ENCODE assay signal across 14 cellular contexts in genomic region chr7:107949443-107949935, GRCh38. TPM values are rescaled to one million over a fixed set of nuclear protein-coding genes. Genes with fewer than 3 reads are reported as not detected.
DNase-seq lines count a peak whose midpoint lies in the region; ATAC-seq and TF ChIP-seq lines count a peak whose summit lies in the region.
"Had no signal": no experiment of that assay in that cellular context is flagged by ENCODE, and none has a peak within 500 bp of the region (broad histone marks: within the 10 kb centered on the region; RNA-seq: fewer than 3 reads in every experiment).

No MANE protein-coding gene starts in this region.

- H3K36me3 ChIP-seq in upper lobe of left lung, result peaks cover 0 to 36% (median 2%) of the 10 kb centered on the region in 4 donors
- peaks cover 14% of the 10 kb centered on the region for H3K36me3 ChIP-seq in MG63
- H3K36me3 ChIP-seq: BLaER1 treated with 17β-estradiol and CSF1 and Interleukin-3, amounts not matched to agents 10 nM and 100 nM had no signal

- H3K4me1 Mint-ChIP-seq in chondrocyte (ENCODE audit: low read depth), result peaks cover 87% of the 10 kb centered on the region
- peaks cover 88% of the 10 kb centered on the region for H3K4me1 Mint-ChIP-seq in neural crest cell

- H3K27ac ChIP-seq in upper lobe of left lung, result peak overlapping the region in 3 of 4 donors; percentile 10 to 33 (median 24)
- H3K27ac ChIP-seq: BLaER1 treated with 17β-estradiol and CSF1 and Interleukin-3, amounts not matched to agents 10 nM and 100 nM; SK-N-MC had no signal

- H3K9me3 ChIP-seq in upper lobe of left lung, result no peaks in the 10 kb centered on the region
- H3K9me3 ChIP-seq in MG63, result no peaks in the 10 kb centered on the region
- H3K9me3 ChIP-seq: BLaER1 treated with 17β-estradiol and CSF1 and Interleukin-3, amounts not matched to agents 10 nM and 100 nM had no signal

- H3K27me3 ChIP-seq in upper lobe of left lung (no peaks in the 10 kb centered on the region), MG63 (no peaks in the 10 kb centered on the region)
- H3K27me3 ChIP-seq: BLaER1 treated with 17β-estradiol and CSF1 and Interleukin-3, amounts not matched to agents 10 nM and 100 nM had no signal

- peaks cover 4 to 21% (median 15%) of the 10 kb centered on the region in 4 donors for H3K4me1 ChIP-seq in upper lobe of left lung

- no peak for TF ChIP-seq POLR2A in upper lobe of left lung (IDR thresholded peaks at IDR 0.05)

- H3K27me3 Mint-ChIP-seq in chondrocyte (ENCODE audit: low read depth) (no peaks in the 10 kb centered on the region), neural crest cell (ENCODE audit: low read depth) (no peaks in the 10 kb centered on the region)

- peak; percentile 77 for DNase-seq in RPMI7951 (ENCODE audit: low read depth)
- DNase-seq in chondrocyte (ENCODE audit: low spot score), result no peak
- no peak for DNase-seq in neural crest cell (ENCODE audit: low read depth, low spot score)
- DNase-seq in upper lobe of left lung, result no peak
- no peak for DNase-seq in cerebellar nuclear complex (lab: John Stamatoyannopoulos, UW)
- DNase-seq in effector CD4-positive, alpha-beta T cell, result no peak
- no peak for DNase-seq in MG63
- DNase-seq: activated CD4-positive, alpha-beta memory T cell treated with anti-CD3 and anti-CD28 coated beads for 36 hours; DMS53; hippocampal formation; NCI-H1092 treated with DMSO at 0.1 percent for 48 hours; NK-92 treated with Interleukin-12 subunit alpha and Interleukin-12 subunit beta, amount 100 ng/mL, for 24 hours had no signal

- peak overlapping the region; percentile 62 for H3K27ac Mint-ChIP-seq in chondrocyte (ENCODE audit: unreplicated experiment)
- peak overlapping the region; percentile 89 for H3K27ac Mint-ChIP-seq in neural crest cell (ENCODE audit: unreplicated experiment)
- H3K27ac Mint-ChIP-seq: activated CD4-positive, alpha-beta memory T cell treated with anti-CD3 and anti-CD28 coated beads for 36 hours had no signal

- no peak for TF ChIP-seq CTCF in chondrocyte (IDR thresholded peaks at IDR 0.05)
- no peak for TF ChIP-seq CTCF in neural crest cell (conservative IDR thresholded peaks at IDR 0.05)
- TF ChIP-seq CTCF in upper lobe of left lung (IDR thresholded peaks at IDR 0.05), result no peak

- H3K36me3 Mint-ChIP-seq in chondrocyte (ENCODE audit: low read depth) (peaks cover 57% of the 10 kb centered on the region), neural crest cell (ENCODE audit: low read depth) (peaks cover 24% of the 10 kb centered on the region)
- H3K36me3 Mint-ChIP-seq: activated CD4-positive, alpha-beta memory T cell treated with anti-CD3 and anti-CD28 coated beads for 36 hours had no signal

- H3K4me3 ChIP-seq in upper lobe of left lung, result no peak overlapping the region
- no peak overlapping the region for H3K4me3 ChIP-seq in MG63
- H3K4me3 ChIP-seq: BLaER1 treated with 17β-estradiol and CSF1 and Interleukin-3, amounts not matched to agents 10 nM and 100 nM; SK-N-MC had no signal

- H3K9me3 Mint-ChIP-seq in chondrocyte (ENCODE audit: low read depth) (no peaks in the 10 kb centered on the region), neural crest cell (no peaks in the 10 kb centered on the region)
- H3K9me3 Mint-ChIP-seq: activated CD4-positive, alpha-beta memory T cell treated with anti-CD3 and anti-CD28 coated beads for 36 hours had no signal

- 70 to 85% methylated on average over 1 of the region's 1 CpG for WGBS in upper lobe of left lung, 2 donors

- no peak for ATAC-seq in upper lobe of left lung (ENCODE audit: low FRiP score in 2 of 2)

- no peak for TF ChIP-seq EP300 in upper lobe of left lung (IDR thresholded peaks at IDR 0.05)

- H3K4me3 Mint-ChIP-seq in chondrocyte (ENCODE audit: unreplicated experiment) (no peak overlapping the region), neural crest cell (peak overlapping the region; percentile 12)
- H3K4me3 Mint-ChIP-seq: activated CD4-positive, alpha-beta memory T cell treated with anti-CD3 and anti-CD28 coated beads for 36 hours had no signal

RNA-seq across cellular contexts. Expression of gene LAMB1, which starts 53.5 kb away (rescaled TPM):
- total RNA-seq in RPMI7951 (2014; rRNA removed; shearing (Covaris generic)), result 147 and 157 TPM in 2 replicates
- total RNA-seq in chondrocyte (405 to 481 TPM (median 466 TPM) in 3 replicates), neural crest cell (127 and 131 TPM in 2 replicates), upper lobe of left lung (100 to 1,000 TPM; 100 to 443 (median 135) TPM)
- total RNA-seq in MG63 (2014; rRNA removed; shearing (Covaris generic); ENCODE audit: low replicate concordance), result 18.9 and 22.7 TPM in 2 replicates
- total RNA-seq: activated CD4-positive, alpha-beta memory T cell treated with anti-CD3 and anti-CD28 coated beads for 36 hours had no signal

RNA-seq across cellular contexts. Expression of gene DLD, which starts 58.5 kb away (rescaled TPM):
- 66.7 and 75.2 TPM in 2 replicates for total RNA-seq in RPMI7951 (2014; rRNA removed; shearing (Covaris generic))
- total RNA-seq in chondrocyte (60.3 to 69.6 TPM (median 62.7 TPM) in 3 replicates), neural crest cell (77.6 and 82.1 TPM in 2 replicates), upper lobe of left lung (10 to 100 TPM; 21.3 to 62.9 (median 52.9) TPM)
- 8.7 and 44.3 TPM in 2 replicates for total RNA-seq in MG63 (2014; rRNA removed; shearing (Covaris generic); ENCODE audit: low replicate concordance)
